In the genomic region with DNA sequence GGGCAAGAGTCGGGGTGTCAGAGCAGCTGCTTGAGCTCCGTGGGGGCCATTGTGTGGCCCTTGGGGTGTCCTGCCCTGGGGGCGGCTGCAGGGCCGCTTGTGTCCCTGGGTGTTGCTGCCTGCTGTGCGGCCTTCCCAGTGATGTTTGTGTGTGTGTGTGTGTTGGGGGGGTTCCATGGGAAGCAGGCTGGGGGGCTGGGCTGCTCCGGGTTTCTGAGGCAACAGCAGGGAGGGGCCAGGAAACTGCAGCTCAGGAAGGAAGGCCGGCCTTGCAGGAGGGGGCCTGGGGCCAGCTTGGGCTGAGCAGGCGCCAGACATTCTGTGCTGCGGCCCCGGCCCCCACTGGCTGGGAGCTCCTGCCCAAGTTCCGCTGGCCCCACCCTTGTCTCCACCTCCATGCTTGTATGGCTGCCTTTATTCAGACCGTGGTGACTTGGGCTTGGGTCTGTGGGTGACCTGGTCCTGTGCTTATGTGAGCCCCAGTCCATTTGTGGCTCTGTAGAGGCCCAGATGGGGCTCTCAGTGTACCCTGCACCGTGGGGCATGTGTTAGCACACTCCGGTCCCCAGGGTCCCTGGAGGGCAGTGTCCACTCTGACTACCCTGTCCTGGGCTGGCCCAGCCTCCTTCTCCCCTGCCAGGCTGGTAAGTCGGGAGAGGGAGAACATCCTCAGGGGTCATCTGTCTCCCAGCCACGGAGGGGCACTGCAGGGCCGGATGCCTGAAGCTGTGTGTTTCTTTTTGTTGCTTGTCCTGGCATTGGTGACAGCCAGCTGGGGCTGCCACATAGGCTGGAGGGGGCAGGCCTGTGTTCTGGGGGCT, we compare ENCODE assay signal across 10 cellular contexts. TPM values are rescaled to one million over a fixed set of nuclear protein-coding genes. Genes with fewer than 3 reads are reported as not detected.
DNase-seq lines count a peak whose midpoint lies in the region; ATAC-seq and TF ChIP-seq lines count a peak whose summit lies in the region.
"Had no signal": no experiment of that assay in that cellular context is flagged by ENCODE, and none has a peak within 500 bp of the region (broad histone marks: within the 10 kb centered on the region; RNA-seq: fewer than 3 reads in every experiment).

No MANE protein-coding gene starts in this region.

- H3K27ac ChIP-seq in SK-N-MC (peak overlapping the region; percentile 85), transverse colon (peak overlapping the region; percentile 26 to 48 (median 32))
- H3K27ac ChIP-seq: pancreas had no signal

- peak overlapping the region; percentile 54 for H3K4me3 ChIP-seq in SK-N-MC
- no peak overlapping the region for H3K4me3 ChIP-seq in transverse colon
- H3K4me3 ChIP-seq: pancreas had no signal

- no peak for TF ChIP-seq POLR2A in transverse colon (IDR thresholded peaks at IDR 0.05)

- no peak for TF ChIP-seq EP300 in transverse colon (IDR thresholded peaks at IDR 0.05; ENCODE audit: low read depth)

- peaks cover 0 to 9% (median 5%) of the 10 kb centered on the region in 4 donors for H3K4me1 ChIP-seq in transverse colon
- H3K4me1 ChIP-seq: pancreas had no signal

- ATAC-seq in left ventricle myocardium superior (peak; percentile 33), HG03521 (IDR thresholded peaks at IDR 0.05; ENCODE audit: unreplicated experiment) (no peak)
- ATAC-seq: pancreas had no signal

- in situ Hi-C loops in transverse colon (cut with MboI; ENCODE audit: low pct_ligation_motif_present in 1 of 4, low pct_unique_long_range_greater_than_20kb in 1 of 4, low sequenced_read_pairs in 3 of 4) = no loop called here

- peaks cover 82% of the 10 kb centered on the region for H3K27me3 ChIP-seq in transverse colon
- H3K27me3 ChIP-seq: pancreas had no signal

- H3K9me3 ChIP-seq in SK-N-MC (ENCODE audit: low read depth, low read length) = no peaks in the 10 kb centered on the region
- no peaks in the 10 kb centered on the region for H3K9me3 ChIP-seq in transverse colon
- H3K9me3 ChIP-seq: pancreas had no signal

- intact Hi-C loops in left ventricle myocardium superior (cut with micrococcal nuclease) = no loop called here
- intact Hi-C loops in transverse colon (cut with DNase I; ENCODE audit: low total_unique reads) = no loop called here

- no peak overlapping the region for H3K9ac ChIP-seq in SK-N-MC (ENCODE audit: insufficient read length)

- 25% methylated on average over 15 of the region's 17 CpGs; no CpG with 5 or more reads in 1 of the 2 donors for WGBS in transverse colon (ENCODE audit: low coverage in 1 of 2), 2 donors

- DNase-seq in NCI-H82 (lab: John Stamatoyannopoulos, UW) = peak; percentile 56
- DNase-seq in NCI-H82 treated with DMSO at 0.1 percent for 48 hours (lab: John Stamatoyannopoulos, UW; ENCODE audit: unreplicated experiment) = no peak
- DNase-seq in SK-N-MC (ENCODE audit: low read depth, low spot score) = no peak
- DNase-seq in left ventricle myocardium superior = peak; percentile 77
- no peak for DNase-seq in transverse colon
- no peak for DNase-seq in NCI-H2171 treated with DMSO at 0.1 percent for 48 hours (lab: John Stamatoyannopoulos, UW)
- no peak for DNase-seq in T-helper 9 cell
- DNase-seq: pancreas had no signal

- H3K36me3 ChIP-seq in SK-N-MC (ENCODE audit: insufficient read depth, low read length) (no peaks in the 10 kb centered on the region), transverse colon (no peaks in the 10 kb centered on the region)
- H3K36me3 ChIP-seq: pancreas had no signal

- no peak for TF ChIP-seq CTCF in transverse colon (IDR thresholded peaks at IDR 0.05)

RNA-seq across cellular contexts. Expression of a gene that starts 4.6 kb away (rescaled TPM):
- total RNA-seq in left ventricle myocardium superior = 36.8 TPM
- 10 to 100 TPM in 1 of 4 donors, 1 to 10 TPM in 3; 1.8 to 14.2 (median 6.5) TPM for total RNA-seq in transverse colon
- total RNA-seq: B cell had no signal

RNA-seq across cellular contexts. Expression of a gene that starts 8.9 kb away (rescaled TPM):
- total RNA-seq in left ventricle myocardium superior (35.6 TPM), transverse colon (10 to 100 TPM in 3 of 4 donors, 1 to 10 TPM in 1; 5.6 to 94.3 (median 14.8) TPM)

RNA-seq across cellular contexts. Expression of a gene that starts 18.1 kb away (rescaled TPM):
- total RNA-seq in left ventricle myocardium superior = 0.35 TPM
- 10 to 100 TPM in 1 of 4 donors, 1 to 10 TPM in 1, under 1 TPM in 1, not detected in 1; 0.68 to 34.8 (median 1.4) TPM for total RNA-seq in transverse colon

RNA-seq across cellular contexts. Expression of a gene that starts 25.3 kb away (rescaled TPM):
- total RNA-seq in left ventricle myocardium superior (5.4 TPM), transverse colon (10 to 100 TPM in 2 of 4 donors, 1 to 10 TPM in 1, not detected in 1; 5.5 to 37.4 (median 10.8) TPM)

RNA-seq across cellular contexts. Expression of a gene that starts 25.8 kb away (rescaled TPM):
- total RNA-seq in left ventricle myocardium superior (0.27 TPM), transverse colon (under 1 TPM in 2 of 4 donors, not detected in 2; 0.14 to 0.32 TPM)

Comparison
In these comparisons a context has a peak if more than half of its experiments do, and no peak if none do; other contexts are left out.
1. DNase-seq: peak in NCI-H82 (single experiment) and left ventricle myocardium superior (single experiment); none in NCI-H82 treated with DMSO at 0.1 percent for 48 hours (single experiment), SK-N-MC (single experiment), transverse colon (single experiment), NCI-H2171 treated with DMSO at 0.1 percent for 48 hours (single experiment) and T-helper 9 cell (single experiment).